19 cellular contexts compared by ENCODE assay signal in the genomic region with DNA sequence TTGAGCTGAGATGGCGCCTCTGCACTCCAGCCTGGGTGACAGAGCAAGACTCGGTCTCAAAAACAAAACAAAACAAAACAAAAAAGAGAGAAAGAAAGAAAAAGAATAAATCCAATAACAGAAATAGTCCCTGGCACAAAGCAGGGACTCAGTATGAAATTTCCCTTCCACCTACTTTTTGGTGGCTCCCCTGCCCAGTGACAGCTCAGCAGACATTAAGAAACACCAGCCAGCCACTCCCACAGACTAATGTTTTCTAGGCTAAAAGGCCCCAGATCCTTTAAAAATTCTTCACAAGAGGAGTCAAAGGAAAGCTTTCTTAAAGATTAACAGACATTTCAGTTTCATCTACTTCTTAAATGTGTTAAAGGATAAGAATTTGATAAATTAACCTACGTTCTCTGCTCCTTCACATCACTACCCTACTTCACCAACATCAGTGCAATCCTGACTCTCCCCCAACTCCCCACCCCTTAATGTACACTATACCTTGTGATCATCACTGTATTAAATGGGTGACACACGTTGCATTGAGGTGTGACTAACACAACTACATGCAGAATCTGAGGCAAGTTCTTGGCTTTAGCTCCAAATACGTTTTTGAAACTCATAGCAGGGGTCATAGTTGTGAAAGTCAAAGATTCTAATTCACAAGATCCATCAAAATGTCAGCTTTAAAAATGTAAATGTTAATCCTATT.
A peak's percentile ranks its signal among the peaks of the same experiment; 100 is the strongest.
DNase-seq lines count a peak whose midpoint lies in the region; ATAC-seq and TF ChIP-seq lines count a peak whose summit lies in the region.
"Had no signal": no experiment of that assay in that cellular context is flagged by ENCODE, and none has a peak within 500 bp of the region (broad histone marks: within the 10 kb centered on the region; RNA-seq: fewer than 3 reads in every experiment).

No MANE protein-coding gene starts in this region.

- CTCF ChIA-PET in PC-9 (lab: Charles Lee): no interaction called here

- H3K36me3 Mint-ChIP-seq in H9 (ENCODE audit: insufficient read depth in 1 of 3, low read depth in 3 of 3): no peaks in the 10 kb centered on the region
- H3K36me3 Mint-ChIP-seq: T-cell had no signal

- H3K56ac ChIP-seq in H9 (ENCODE audit: insufficient read length, low read depth, low read length): no peak overlapping the region

- H4K91ac ChIP-seq in H9 (ENCODE audit: insufficient read length, low read depth, low read length): no peak overlapping the region

- H3K4me1 Mint-ChIP-seq in H9: peaks cover 17 to 27% of the 10 kb centered on the region in 2 experiments
- H3K4me1 Mint-ChIP-seq: T-cell had no signal

- TF ChIP-seq CTCF in PC-9 (conservative IDR thresholded peaks at IDR 0.05): no peak
- no peak for TF ChIP-seq CTCF in epithelial cell of esophagus (IDR thresholded peaks at IDR 0.05; ENCODE audit: insufficient read depth, low read depth, low read length, missing control alignments)
- no peak for TF ChIP-seq CTCF in H9 (conservative IDR thresholded peaks at IDR 0.05)

- no peak overlapping the region for H3K4me3 ChIP-seq in GM23248
- no peak overlapping the region for H3K4me3 ChIP-seq in PC-9
- no peak overlapping the region for H3K4me3 ChIP-seq in epithelial cell of esophagus (ENCODE audit: low read length)
- H3K4me3 ChIP-seq: SK-N-MC had no signal

- no peak overlapping the region for H2BK12ac ChIP-seq in H9 (ENCODE audit: insufficient read length, low read depth, low read length)

- no TSS peak for BruUV-seq in PC-9 (replicated peaks; lab: Mats Ljungman, UMichigan)

- H3K4me2 ChIP-seq in GM23248 (ENCODE audit: unreplicated experiment) (peak overlapping the region; percentile 30), PC-9 (peak overlapping the region; percentile 33), H9 (ENCODE audit: insufficient read depth, insufficient read length, low read length) (no peak overlapping the region)

- no peak overlapping the region for H3K18ac ChIP-seq in H9 (ENCODE audit: insufficient read length, low read depth, low read length)

- no peaks in the 10 kb centered on the region for H3K23me2 ChIP-seq in H9 (ENCODE audit: insufficient read length, low read depth, low read length, poor library complexity, severe bottlenecking)

- intact Hi-C loops in PC-9 (cut with micrococcal nuclease; ENCODE audit: unreplicated experiment): no loop called here
- intact Hi-C loops in sciatic nerve (cut with DNase I): no loop called here

- no peak overlapping the region; a peak in 1 of 7 replicates for H3K27ac Mint-ChIP-seq in H9
- H3K27ac Mint-ChIP-seq: CD4-positive, alpha-beta T cell; T-cell had no signal

- H3K27me3 ChIP-seq in GM23248 (replicated peaks; ENCODE audit: insufficient read depth): no peaks in the 10 kb centered on the region
- H3K27me3 ChIP-seq in PC-9 (ENCODE audit: insufficient read depth, low read depth): no peaks in the 10 kb centered on the region
- H3K27me3 ChIP-seq in H9 (ENCODE audit: insufficient read depth, low read length): no peaks in the 10 kb centered on the region

- peak; percentile 45 for ATAC-seq in sciatic nerve
- no peak for ATAC-seq in esophagus mucosa
- ATAC-seq in HG03175 (IDR thresholded peaks at IDR 0.05; ENCODE audit: unreplicated experiment): no peak
- ATAC-seq: Right ventricle myocardium inferior, T-cell had no signal

- H4K8ac ChIP-seq in H9 (replicated peaks; ENCODE audit: insufficient read length, low read depth, low read length): no peak overlapping the region

- DNase-seq in GM23248: peak; percentile 53
- peak in 1 of 2 experiments; percentile 67 for DNase-seq in PC-9
- DNase-seq in epithelial cell of esophagus (ENCODE audit: low read depth): peak; percentile 29
- DNase-seq in sciatic nerve (ENCODE audit: low spot score): no peak
- DNase-seq in H9: no peak
- DNase-seq in HUDEP-2 (lab: John Stamatoyannopoulos, UW; ENCODE audit: unreplicated experiment in 76 of 76): no peak
- DNase-seq: Calu3; CD4-positive, alpha-beta T cell; GF-D8; HCEC 1CT; NCI-H1417 treated with DMSO at 0.1 percent for 48 hours; NCI-H1930; NCI-H226; NCI-H524 treated with DMSO at 0.1 percent for 48 hours; T-cell had no signal

- no peaks in the 10 kb centered on the region for H3K36me3 ChIP-seq in GM23248 (ENCODE audit: low read depth)
- H3K36me3 ChIP-seq in PC-9 (ENCODE audit: low read depth): no peaks in the 10 kb centered on the region

- H3K9me2 ChIP-seq in GM23248 (ENCODE audit: insufficient read depth) (no peaks in the 10 kb centered on the region), PC-9 (ENCODE audit: insufficient read depth) (no peaks in the 10 kb centered on the region)

- H3K4me1 ChIP-seq in GM23248 (ENCODE audit: insufficient read depth) (peaks cover 15% of the 10 kb centered on the region), PC-9 (replicated peaks; ENCODE audit: insufficient read depth) (peaks cover 34% of the 10 kb centered on the region), H9 (ENCODE audit: insufficient read depth, low read length) (no peaks in the 10 kb centered on the region)

- POLR2A ChIA-PET in PC-9 (lab: Charles Lee; ENCODE audit: unreplicated experiment): no interaction called here

- H3K4me3 Mint-ChIP-seq in H9: no peak overlapping the region
- H3K4me3 Mint-ChIP-seq: CD4-positive, alpha-beta T cell; T-cell had no signal

- in situ Hi-C loops in GM23248 (cut with MboI): no loop called here

- no peak overlapping the region for H2BK15ac ChIP-seq in H9 (ENCODE audit: low read depth, low read length)

- peak overlapping the region; percentile 79 for H2AFZ ChIP-seq in GM23248
- peak overlapping the region; percentile 6; the same call in 1 of the 2 replicates for H2AFZ ChIP-seq in PC-9
- no peak overlapping the region for H2AFZ ChIP-seq in H9 (ENCODE audit: low read length)

- no peak overlapping the region for H2AK5ac ChIP-seq in H9 (ENCODE audit: insufficient read length, low read length)

- H2BK120ac ChIP-seq in H9 (ENCODE audit: low read depth, low read length, poor library complexity, severe bottlenecking): no peak overlapping the region

- peak overlapping the region; percentile 34 for H3K27ac ChIP-seq in GM23248
- H3K27ac ChIP-seq in PC-9: peak overlapping the region; percentile 56
- no peak overlapping the region for H3K27ac ChIP-seq in H9 (ENCODE audit: insufficient read length, low read depth, low read length)
- H3K27ac ChIP-seq: SK-N-MC had no signal

- H4K20me1 ChIP-seq in GM23248 (ENCODE audit: insufficient read depth) (no peaks in the 10 kb centered on the region), PC-9 (ENCODE audit: insufficient read depth) (no peaks in the 10 kb centered on the region), H9 (ENCODE audit: control insufficient read depth, insufficient read depth, insufficient read length) (no peaks in the 10 kb centered on the region)

- no peak overlapping the region for H3T11ph ChIP-seq in H9 (ENCODE audit: low read length)

- H3F3A ChIP-seq in GM23248 (ENCODE audit: insufficient read depth) (peaks cover 7% of the 10 kb centered on the region), PC-9 (ENCODE audit: insufficient read depth, low read depth) (peaks cover 18% of the 10 kb centered on the region; the same call in 1 of the 2 replicates)

- H3K14ac ChIP-seq in H9 (ENCODE audit: insufficient read depth, low read length): no peak overlapping the region

- H3K9me3 Mint-ChIP-seq in H9: peaks cover 0 to 3% of the 10 kb centered on the region in 2 experiments; a peak in 2 of 5 replicates
- H3K9me3 Mint-ChIP-seq: CD4-positive, alpha-beta T cell; T-cell had no signal

- H2BK20ac ChIP-seq in H9 (ENCODE audit: low read depth, low read length, poor library complexity, severe bottlenecking): no peak overlapping the region

- no peak overlapping the region for H3K4ac ChIP-seq in H9 (ENCODE audit: low read depth, low read length)

- no peak overlapping the region for H3K23ac ChIP-seq in H9 (ENCODE audit: insufficient read length, low read depth, low read length)

- H3K79me2 ChIP-seq in GM23248 (ENCODE audit: insufficient read depth): no peaks in the 10 kb centered on the region
- no peaks in the 10 kb centered on the region for H3K79me2 ChIP-seq in PC-9 (ENCODE audit: low read depth)
- H3K79me2 ChIP-seq in H9 (ENCODE audit: insufficient read depth, low read length): no peaks in the 10 kb centered on the region

- 37 to 44% methylated on average over 5 of the region's 5 CpGs for WGBS in GM23248 (ENCODE audit: low coverage in 1 of 2, low lambda C conversion rate in 2 of 2, missing lambda C conversion rate in 2 of 2), 2 experiments
- no CpG with 5 or more reads among the region's 5 CpGs for WGBS in H9 (ENCODE audit: extremely low coverage, insufficient read length, low lambda C conversion rate)

- H3K9ac ChIP-seq in GM23248 (peak overlapping the region; percentile 41), H9 (ENCODE audit: extremely low read depth, insufficient read length, low read length) (no peak overlapping the region)

- H4K5ac ChIP-seq in H9 (ENCODE audit: insufficient read length, low read depth, low read length): no peak overlapping the region

- H3K79me1 ChIP-seq in H9 (ENCODE audit: insufficient read depth, low read depth, low read length, poor library complexity, severe bottlenecking): no peaks in the 10 kb centered on the region

- no peaks in the 10 kb centered on the region for H3K27me3 Mint-ChIP-seq in H9 (ENCODE audit: low read depth)

- H2BK5ac ChIP-seq in H9 (ENCODE audit: insufficient read length, low read length): no peak overlapping the region

- no peaks in the 10 kb centered on the region for H3K9me3 ChIP-seq in GM23248 (ENCODE audit: low read depth)
- H3K9me3 ChIP-seq in PC-9 (ENCODE audit: insufficient read depth, low read depth): no peaks in the 10 kb centered on the region
- no peaks in the 10 kb centered on the region for H3K9me3 ChIP-seq in H9 (ENCODE audit: control insufficient read depth, low read depth, low read length)

Comparison
In these comparisons a context has a peak if more than half of its experiments do, and no peak if none do; other contexts are left out.
1. DNase-seq: peak in GM23248 (single experiment) and epithelial cell of esophagus (single experiment); none in sciatic nerve (single experiment), H9 (single experiment) and HUDEP-2 (0 of 76).